8 cellular contexts compared by ENCODE assay signal in the genomic region with DNA sequence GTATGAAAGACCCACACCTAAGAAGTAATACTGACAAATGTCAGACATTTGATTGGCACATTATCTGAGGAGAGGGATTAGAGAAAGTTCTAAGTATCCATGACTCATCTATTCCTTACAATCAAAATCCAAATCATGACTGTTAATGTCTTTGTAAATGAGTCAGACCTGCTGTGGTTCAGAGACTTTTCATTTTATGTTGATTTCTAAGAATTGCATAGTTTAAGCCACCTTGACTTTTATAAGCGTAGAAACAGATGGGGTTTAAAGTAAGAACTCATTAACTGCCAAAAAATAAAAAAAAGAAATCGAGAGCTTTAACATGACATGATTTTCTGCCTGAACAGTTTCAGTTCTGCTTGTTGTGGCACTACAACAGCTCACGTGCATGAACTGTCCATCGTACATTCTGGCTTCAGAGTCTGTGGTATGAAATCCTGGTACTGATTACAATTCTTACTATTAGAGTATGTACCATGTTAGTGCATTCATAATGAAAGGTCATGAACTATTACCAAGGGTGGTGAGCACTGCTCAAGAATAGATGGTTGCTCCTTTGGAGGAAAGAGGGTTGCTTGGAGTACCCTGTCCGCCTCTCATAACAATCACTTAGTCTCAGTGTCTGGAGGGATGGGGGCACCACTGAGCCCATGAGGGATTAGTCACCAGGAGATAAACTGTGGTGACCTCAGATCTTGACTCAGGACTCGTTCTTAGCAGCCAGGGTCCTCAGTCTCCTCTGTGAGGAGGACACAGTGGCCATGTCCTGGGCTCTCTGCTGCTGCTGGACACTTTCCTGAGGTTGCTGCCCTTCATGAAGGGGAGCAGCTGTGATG. TPM values are rescaled to one million over a fixed set of nuclear protein-coding genes. Genes with fewer than 3 reads are reported as not detected.
DNase-seq lines count a peak whose midpoint lies in the region; ATAC-seq and TF ChIP-seq lines count a peak whose summit lies in the region.

No MANE protein-coding gene starts in this region.

- intact Hi-C loops in esophagus muscularis mucosa (cut with DNase I) = no loop called here

- TF ChIP-seq CTCF in MM.1S (IDR thresholded peaks at IDR 0.05; ENCODE audit: low read length) (no peak), esophagus muscularis mucosa (IDR thresholded peaks at IDR 0.05) (no peak)

- H3K36me3 ChIP-seq in MM.1S (replicated peaks; ENCODE audit: insufficient read depth, low read length) (peaks cover 3% of the 10 kb centered on the region; the same call in 1 of the 2 replicates), esophagus muscularis mucosa (peaks cover 3 to 92% (median 39%) of the 10 kb centered on the region in 4 donors)

- H3K79me2 ChIP-seq in MM.1S (ENCODE audit: low read length) = peaks cover 6% of the 10 kb centered on the region; the same call in 1 of the 2 replicates

- no peak overlapping the region for H3K9ac ChIP-seq in MM.1S (ENCODE audit: low read length)

- POLR2A ChIA-PET in naive thymus-derived CD8-positive, alpha-beta T cell (lab: Charles Lee) = no interaction called here

- H3K27me3 Mint-ChIP-seq in naive thymus-derived CD8-positive, alpha-beta T cell = peaks cover 0 to 10% (median 7%) of the 10 kb centered on the region in 5 donors

- H4K20me1 ChIP-seq in MM.1S (ENCODE audit: insufficient read depth, low read length) = no peaks in the 10 kb centered on the region

- peak; percentile 97 for ATAC-seq in GM18520 (IDR thresholded peaks at IDR 0.05; ENCODE audit: unreplicated experiment)
- no peak for ATAC-seq in naive thymus-derived CD8-positive, alpha-beta T cell

- no peaks in the 10 kb centered on the region for H3K9me2 ChIP-seq in MM.1S (replicated peaks; ENCODE audit: insufficient read depth, low read length)

- no peak overlapping the region for H2AFZ ChIP-seq in MM.1S (ENCODE audit: low read length)

- H3K4me2 ChIP-seq in MM.1S (ENCODE audit: low read depth, low read length) = peak overlapping the region; percentile 30

- no peak for TF ChIP-seq EP300 in esophagus muscularis mucosa (IDR thresholded peaks at IDR 0.05)

- H3K4me3 Mint-ChIP-seq in naive thymus-derived CD8-positive, alpha-beta T cell = no peak overlapping the region

- H3K9me3 ChIP-seq in MM.1S (replicated peaks; ENCODE audit: insufficient read depth, low read length) (no peaks in the 10 kb centered on the region), esophagus muscularis mucosa (no peaks in the 10 kb centered on the region)

- H3K27ac ChIP-seq in MM.1S (ENCODE audit: low read length) (peak overlapping the region; percentile 45; the same call in 1 of the 2 replicates), esophagus muscularis mucosa (replicated peaks in 1 of 4) (no peak overlapping the region)

- H3K4me1 Mint-ChIP-seq in naive thymus-derived CD8-positive, alpha-beta T cell = peaks cover 0 to 5% (median 2%) of the 10 kb centered on the region in 4 donors

- 0 out of 2 replicates have a peak, but pooled peaks cover 4% of the 10 kb centered on the region for H3F3A ChIP-seq in MM.1S (ENCODE audit: insufficient read depth, low read length)

- H3K4me1 ChIP-seq in MM.1S (ENCODE audit: low read length) (peaks cover 15% of the 10 kb centered on the region), esophagus muscularis mucosa (no peaks in the 10 kb centered on the region)

- peaks cover 0 to 2% (median 0%) of the 10 kb centered on the region in 3 donors for H3K36me3 Mint-ChIP-seq in naive thymus-derived CD8-positive, alpha-beta T cell

- no peaks in the 10 kb centered on the region for H3K27me3 ChIP-seq in MM.1S (replicated peaks; ENCODE audit: insufficient read depth, low read length)
- no peaks in the 10 kb centered on the region for H3K27me3 ChIP-seq in esophagus muscularis mucosa

- peaks cover 0 to 2% (median 0%) of the 10 kb centered on the region in 9 donors for H3K9me3 Mint-ChIP-seq in naive thymus-derived CD8-positive, alpha-beta T cell

- H3K27ac Mint-ChIP-seq in naive thymus-derived CD8-positive, alpha-beta T cell = no peak overlapping the region

- H3K4me3 ChIP-seq in MM.1S (ENCODE audit: low read length) (no peak overlapping the region), esophagus muscularis mucosa (no peak overlapping the region)

- WGBS in esophagus muscularis mucosa = 82% methylated on average over 5 of the region's 6 CpGs

- DNase-seq in H4 (ENCODE audit: low spot score) (peak; percentile 80), MM.1S (peak; percentile 66), dedifferentiated amniotic fluid mesenchymal stem cell (ENCODE audit: extremely low spot score) (peak; percentile 40), Ammon's horn (ENCODE audit: low spot score) (no peak), esophagus muscularis mucosa (ENCODE audit: extremely low spot score) (no peak), NCI-H2227 (lab: John Stamatoyannopoulos, UW; ENCODE audit: unreplicated experiment) (no peak)
- DNase-seq in naive thymus-derived CD8-positive, alpha-beta T cell = no peak

- no peak for TF ChIP-seq POLR2A in esophagus muscularis mucosa (IDR thresholded peaks at IDR 0.05; ENCODE audit: low read depth)

RNA-seq across cellular contexts. Expression of gene ACSM6, which starts 42.2 kb away (rescaled TPM):
- total RNA-seq in H4 (2014; rRNA removed; shearing (Covaris generic)) = not detected in 2 replicates
- total RNA-seq in esophagus muscularis mucosa = not detected
- not detected for total RNA-seq in naive thymus-derived CD8-positive, alpha-beta T cell
- polyA plus RNA-seq in naive thymus-derived CD8-positive, alpha-beta T cell = not detected

RNA-seq across cellular contexts. Expression of gene PDLIM1, which starts 54.5 kb away (rescaled TPM):
- total RNA-seq in H4 (2014; rRNA removed; shearing (Covaris generic)) = 25.0 and 42.5 TPM in 2 replicates
- total RNA-seq in esophagus muscularis mucosa = 10 to 100 TPM; 40.7 to 86.8 (median 83.4) TPM
- total RNA-seq in naive thymus-derived CD8-positive, alpha-beta T cell = 1 to 10 TPM; 4.5 TPM
- polyA plus RNA-seq in naive thymus-derived CD8-positive, alpha-beta T cell = 10 to 100 TPM in 1 of 3 donors, 1 to 10 TPM in 1, under 1 TPM in 1; 0.48 to 15.2 (median 1.1) TPM

Comparison
In these comparisons a context has a peak if more than half of its experiments do, and no peak if none do; other contexts are left out.
1. DNase-seq: peak in H4 (single experiment), MM.1S (single experiment) and dedifferentiated amniotic fluid mesenchymal stem cell (single experiment); none in Ammon's horn (single experiment), esophagus muscularis mucosa (single experiment), NCI-H2227 (single experiment) and naive thymus-derived CD8-positive, alpha-beta T cell (0 of 10).